In the genomic region with DNA sequence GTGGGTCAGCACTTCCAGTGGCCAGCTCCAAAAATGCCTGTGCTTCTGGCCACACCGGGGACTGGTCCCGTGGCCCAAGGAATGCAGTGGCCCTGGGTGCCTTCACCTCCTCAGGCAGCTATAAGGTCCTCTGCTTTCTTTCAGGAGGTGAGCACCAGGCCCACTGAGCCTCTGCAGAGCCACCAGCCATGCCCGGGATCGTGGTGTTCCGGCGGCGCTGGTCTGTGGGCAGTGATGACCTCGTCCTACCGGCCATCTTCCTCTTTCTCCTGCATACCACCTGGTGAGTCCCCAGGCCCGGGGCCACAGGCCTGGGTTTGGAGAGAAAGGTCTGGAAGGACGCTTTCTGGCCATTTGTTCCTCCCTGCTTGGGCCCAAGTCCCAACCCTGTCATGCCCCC, we compare ENCODE assay signal across 1 cellular context.
TF ChIP-seq lines count a peak whose summit lies in the region.

No MANE protein-coding gene starts in this region.

TF ChIP-seq in IMR-90, 13 proteins besides CTCF, POLR2A, EP300 and RAD21:
- TF ChIP-seq, protein P1, sequence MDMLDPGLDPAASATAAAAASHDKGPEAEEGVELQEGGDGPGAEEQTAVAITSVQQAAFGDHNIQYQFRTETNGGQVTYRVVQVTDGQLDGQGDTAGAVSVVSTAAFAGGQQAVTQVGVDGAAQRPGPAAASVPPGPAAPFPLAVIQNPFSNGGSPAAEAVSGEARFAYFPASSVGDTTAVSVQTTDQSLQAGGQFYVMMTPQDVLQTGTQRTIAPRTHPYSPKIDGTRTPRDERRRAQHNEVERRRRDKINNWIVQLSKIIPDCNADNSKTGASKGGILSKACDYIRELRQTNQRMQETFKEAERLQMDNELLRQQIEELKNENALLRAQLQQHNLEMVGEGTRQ (IDR thresholded peaks at IDR 0.05; ENCODE audit: low read depth, low read length), result no peak
- TF ChIP-seq BHLHE40 (IDR thresholded peaks at IDR 0.05; ENCODE audit: low read depth, low read length) (no peak), MXI1 (IDR thresholded peaks at IDR 0.05; ENCODE audit: borderline replicate concordance, low read depth, low read length) (no peak), MAZ (IDR thresholded peaks at IDR 0.05; ENCODE audit: borderline replicate concordance, low read depth, low read length) (no peak), FOS (IDR thresholded peaks at IDR 0.05; ENCODE audit: low read depth, low read length) (no peak), CEBPB (IDR thresholded peaks at IDR 0.05; ENCODE audit: low read depth, low read length) (no peak), NFE2L2 (IDR thresholded peaks at IDR 0.05; ENCODE audit: low read depth, low read length) (no peak), SMC3 (IDR thresholded peaks at IDR 0.05; ENCODE audit: low read depth, low read length) (no peak), RFX5 (IDR thresholded peaks at IDR 0.05; ENCODE audit: low read depth, low read length) (no peak), MAFK (IDR thresholded peaks at IDR 0.05; ENCODE audit: low read depth, low read length) (no peak), RCOR1 (IDR thresholded peaks at IDR 0.05; ENCODE audit: insufficient replicate concordance, low read length) (no peak), CHD1 (IDR thresholded peaks at IDR 0.05; ENCODE audit: low read depth, low read length) (no peak)
- TF ChIP-seq, protein P2, sequence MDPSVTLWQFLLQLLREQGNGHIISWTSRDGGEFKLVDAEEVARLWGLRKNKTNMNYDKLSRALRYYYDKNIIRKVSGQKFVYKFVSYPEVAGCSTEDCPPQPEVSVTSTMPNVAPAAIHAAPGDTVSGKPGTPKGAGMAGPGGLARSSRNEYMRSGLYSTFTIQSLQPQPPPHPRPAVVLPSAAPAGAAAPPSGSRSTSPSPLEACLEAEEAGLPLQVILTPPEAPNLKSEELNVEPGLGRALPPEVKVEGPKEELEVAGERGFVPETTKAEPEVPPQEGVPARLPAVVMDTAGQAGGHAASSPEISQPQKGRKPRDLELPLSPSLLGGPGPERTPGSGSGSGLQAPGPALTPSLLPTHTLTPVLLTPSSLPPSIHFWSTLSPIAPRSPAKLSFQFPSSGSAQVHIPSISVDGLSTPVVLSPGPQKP (IDR thresholded peaks at IDR 0.05; ENCODE audit: borderline replicate concordance, low read depth, low read length), result no peak
